ENCODE assay signal across 1 cellular context in the genomic region with DNA sequence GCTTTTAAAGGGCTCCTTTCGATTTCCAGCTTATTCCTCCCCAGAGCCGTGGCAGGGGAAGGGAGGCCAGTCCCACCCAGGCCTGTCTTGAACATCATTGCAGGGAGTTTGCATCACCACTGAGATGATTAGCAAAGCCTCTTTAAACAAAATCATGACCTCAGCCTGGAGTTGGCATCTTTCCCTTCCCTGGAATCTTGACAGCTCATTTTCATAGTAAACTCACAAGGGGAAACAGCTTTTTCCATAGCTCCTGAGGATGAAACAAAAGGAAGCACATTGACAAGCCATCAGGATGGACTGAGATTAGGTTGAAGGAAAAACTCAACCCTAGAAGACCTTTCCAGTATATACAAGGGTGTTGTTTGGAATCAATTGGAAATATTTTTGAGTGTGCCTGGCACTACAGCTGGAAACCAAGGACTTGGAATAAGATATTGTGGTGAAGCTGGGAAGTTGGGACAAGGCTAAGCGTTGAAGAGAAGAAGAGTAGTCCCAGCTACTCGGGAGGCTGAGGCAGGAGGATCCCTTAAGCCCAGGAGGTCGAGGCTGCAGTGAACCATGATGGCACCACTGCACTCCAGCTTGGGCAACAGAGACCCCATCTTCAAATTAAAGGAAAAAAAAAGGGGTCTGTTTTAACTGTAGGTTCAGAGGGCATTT.
TF ChIP-seq lines count a peak whose summit lies in the region.

No MANE protein-coding gene starts in this region.

TF ChIP-seq in A549, 52 proteins besides CTCF, POLR2A, EP300 and RAD21 (continued from another document):
- TF ChIP-seq, protein P1, sequence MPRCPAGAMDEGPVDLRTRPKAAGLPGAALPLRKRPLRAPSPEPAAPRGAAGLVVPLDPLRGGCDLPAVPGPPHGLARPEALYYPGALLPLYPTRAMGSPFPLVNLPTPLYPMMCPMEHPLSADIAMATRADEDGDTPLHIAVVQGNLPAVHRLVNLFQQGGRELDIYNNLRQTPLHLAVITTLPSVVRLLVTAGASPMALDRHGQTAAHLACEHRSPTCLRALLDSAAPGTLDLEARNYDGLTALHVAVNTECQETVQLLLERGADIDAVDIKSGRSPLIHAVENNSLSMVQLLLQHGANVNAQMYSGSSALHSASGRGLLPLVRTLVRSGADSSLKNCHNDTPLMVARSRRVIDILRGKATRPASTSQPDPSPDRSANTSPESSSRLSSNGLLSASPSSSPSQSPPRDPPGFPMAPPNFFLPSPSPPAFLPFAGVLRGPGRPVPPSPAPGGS (IDR thresholded peaks at IDR 0.05), result 0 out of 3 replicates have a peak, but pooled peaks have one; percentile 61
- TF ChIP-seq CEBPB (IDR thresholded peaks at IDR 0.05) (peak; percentile 77 to 91), JUN (IDR thresholded peaks at IDR 0.05) (peak; percentile 45 to 52; a peak in 2 of 5 replicates)
TF ChIP-seq in A549: peak in this region for 4.
